2 cellular contexts compared by ENCODE assay signal in the genomic region with DNA sequence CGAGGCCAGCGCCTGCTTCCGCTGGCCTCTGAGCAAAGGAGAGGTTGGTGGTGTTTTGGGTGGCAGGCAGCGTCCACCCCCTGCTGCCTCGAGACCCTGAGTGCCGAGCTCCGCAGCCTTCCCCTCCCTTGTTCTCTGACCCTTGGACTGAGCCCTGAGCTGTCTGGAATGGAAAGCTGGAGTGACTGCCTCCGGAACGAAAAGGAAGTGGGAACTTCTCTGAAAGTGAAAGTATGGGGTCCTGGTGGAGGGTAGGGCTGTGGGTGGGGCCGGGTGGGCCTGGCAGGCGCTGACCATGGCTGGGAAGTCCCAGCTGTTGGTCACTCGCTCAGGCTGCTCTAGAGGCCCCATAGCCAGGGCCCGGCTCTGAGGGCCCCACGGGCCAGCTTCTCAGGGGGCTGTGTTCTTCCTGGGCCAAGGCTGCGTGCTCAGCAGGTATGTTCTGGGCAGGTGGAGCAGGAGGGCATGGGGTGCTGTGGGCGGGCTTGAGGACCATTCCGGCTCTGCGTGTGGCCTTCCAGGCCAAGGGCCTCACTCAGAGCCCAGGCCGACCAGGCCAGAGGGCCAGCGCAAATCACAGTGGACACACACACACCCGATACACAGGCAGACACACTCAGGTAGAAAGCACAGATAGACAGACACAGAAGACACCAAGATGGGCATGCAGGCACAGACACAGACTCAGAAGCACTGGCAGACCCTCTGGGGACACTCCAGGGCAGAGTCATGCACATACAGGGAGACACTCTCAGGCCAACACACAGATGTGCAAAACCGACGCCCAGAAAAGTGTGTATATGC.
TF ChIP-seq lines count a peak whose summit lies in the region.

A gene (plus strand): TSS at position 320 of the 804 bp plus-strand sequence. CDS start 5,495 bp downstream, outside the sequence.

TF ChIP-seq in H1, 55 proteins besides CTCF, POLR2A, EP300 and RAD21:
- no peak for TF ChIP-seq SP1 (IDR thresholded peaks at IDR 0.05; ENCODE audit: low read depth, low read length)

TF ChIP-seq in HepG2, 621 proteins besides CTCF, POLR2A, EP300 and RAD21 (continues in another document):
- TF ChIP-seq YEATS4 (CRISPR knock-in tag; IDR thresholded peaks at IDR 0.05; ENCODE audit: borderline replicate concordance) (peak; percentile 57; the same call in 1 of the 2 replicates), ZNF678 (CRISPR knock-in tag; IDR thresholded peaks at IDR 0.05) (no peak), FLYWCH1 (CRISPR knock-in tag; IDR thresholded peaks at IDR 0.05) (no peak), ZNF891 (CRISPR knock-in tag; IDR thresholded peaks at IDR 0.05) (peak; percentile 40), ZNF776 (CRISPR knock-in tag; IDR thresholded peaks at IDR 0.05) (peak; percentile 27; the same call in 1 of the 2 replicates), EED (CRISPR knock-in tag; IDR thresholded peaks at IDR 0.05) (0 out of 2 replicates have a peak, but pooled peaks have one; percentile 34), ZNF501 (CRISPR knock-in tag; IDR thresholded peaks at IDR 0.05) (peak; percentile 48; the same call in 1 of the 2 replicates), ZNF12 (CRISPR knock-in tag; IDR thresholded peaks at IDR 0.05) (no peak), ZNF44 (CRISPR knock-in tag; IDR thresholded peaks at IDR 0.05) (no peak), ZNF629 (CRISPR knock-in tag; conservative IDR thresholded peaks at IDR 0.05) (peak; percentile 6; the same call in 1 of the 2 replicates), ZNF431 (CRISPR knock-in tag; IDR thresholded peaks at IDR 0.05; ENCODE audit: borderline replicate concordance, low read depth) (peak; percentile 67), RFX5 (IDR thresholded peaks at IDR 0.05; ENCODE audit: low read depth, low read length) (no peak), ETV5 (CRISPR knock-in tag; IDR thresholded peaks at IDR 0.05; ENCODE audit: borderline replicate concordance) (peak; percentile 45; the same call in 1 of the 2 replicates), DMAP1 (CRISPR knock-in tag; IDR thresholded peaks at IDR 0.05) (peak; percentile 11; the same call in 1 of the 2 replicates), ZBTB7B (CRISPR knock-in tag; IDR thresholded peaks at IDR 0.05) (0 out of 2 replicates have a peak, but pooled peaks have one; percentile 57), ZNF607 (CRISPR knock-in tag; IDR thresholded peaks at IDR 0.05; ENCODE audit: borderline replicate concordance) (no peak), CBX2 (IDR thresholded peaks at IDR 0.05; ENCODE audit: low read depth, low read length) (no peak), CBX2 (CRISPR knock-in tag; IDR thresholded peaks at IDR 0.05; ENCODE audit: low read depth) (no peak), ELF4 (CRISPR knock-in tag; IDR thresholded peaks at IDR 0.05; ENCODE audit: borderline replicate concordance) (no peak), NFKB2 (CRISPR knock-in tag; IDR thresholded peaks at IDR 0.05; ENCODE audit: borderline replicate concordance) (peak; percentile 32; the same call in 1 of the 2 replicates)
- TF ChIP-seq, protein P1, sequence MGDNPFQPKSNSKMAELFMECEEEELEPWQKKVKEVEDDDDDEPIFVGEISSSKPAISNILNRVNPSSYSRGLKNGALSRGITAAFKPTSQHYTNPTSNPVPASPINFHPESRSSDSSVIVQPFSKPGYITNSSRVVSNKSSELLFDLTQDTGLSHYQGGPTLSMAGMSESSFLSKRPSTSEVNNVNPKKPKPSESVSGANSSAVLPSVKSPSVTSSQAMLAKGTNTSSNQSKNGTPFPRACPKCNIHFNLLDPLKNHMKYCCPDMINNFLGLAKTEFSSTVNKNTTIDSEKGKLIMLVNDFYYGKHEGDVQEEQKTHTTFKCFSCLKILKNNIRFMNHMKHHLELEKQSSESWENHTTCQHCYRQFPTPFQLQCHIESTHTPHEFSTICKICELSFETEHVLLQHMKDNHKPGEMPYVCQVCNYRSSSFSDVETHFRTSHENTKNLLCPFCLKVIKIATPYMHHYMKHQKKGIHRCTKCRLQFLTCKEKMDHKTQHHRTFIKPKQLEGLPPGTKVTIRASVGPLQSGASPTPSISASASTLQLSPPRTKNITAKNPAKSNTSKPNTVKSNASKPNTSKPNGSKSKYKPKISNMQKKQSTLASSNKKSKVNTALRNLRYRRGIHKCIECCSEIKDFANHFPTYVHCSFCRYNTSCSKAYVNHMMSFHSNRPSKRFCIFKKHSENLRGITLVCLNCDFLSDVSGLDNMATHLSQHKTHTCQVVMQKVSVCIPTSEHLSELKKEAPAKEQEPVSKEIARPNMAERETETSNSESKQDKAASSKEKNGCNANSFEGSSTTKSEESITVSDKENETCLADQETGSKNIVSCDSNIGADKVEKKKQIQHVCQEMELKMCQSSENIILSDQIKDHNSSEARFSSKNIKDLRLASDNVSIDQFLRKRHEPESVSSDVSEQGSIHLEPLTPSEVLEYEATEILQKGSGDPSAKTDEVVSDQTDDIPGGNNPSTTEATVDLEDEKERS (CRISPR knock-in tag; IDR thresholded peaks at IDR 0.05): no peak; the same call in 1 of the 2 replicates
- TF ChIP-seq, protein P2, sequence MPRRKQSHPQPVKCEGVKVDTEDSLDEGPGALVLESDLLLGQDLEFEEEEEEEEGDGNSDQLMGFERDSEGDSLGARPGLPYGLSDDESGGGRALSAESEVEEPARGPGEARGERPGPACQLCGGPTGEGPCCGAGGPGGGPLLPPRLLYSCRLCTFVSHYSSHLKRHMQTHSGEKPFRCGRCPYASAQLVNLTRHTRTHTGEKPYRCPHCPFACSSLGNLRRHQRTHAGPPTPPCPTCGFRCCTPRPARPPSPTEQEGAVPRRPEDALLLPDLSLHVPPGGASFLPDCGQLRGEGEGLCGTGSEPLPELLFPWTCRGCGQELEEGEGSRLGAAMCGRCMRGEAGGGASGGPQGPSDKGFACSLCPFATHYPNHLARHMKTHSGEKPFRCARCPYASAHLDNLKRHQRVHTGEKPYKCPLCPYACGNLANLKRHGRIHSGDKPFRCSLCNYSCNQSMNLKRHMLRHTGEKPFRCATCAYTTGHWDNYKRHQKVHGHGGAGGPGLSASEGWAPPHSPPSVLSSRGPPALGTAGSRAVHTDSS (CRISPR knock-in tag; conservative IDR thresholded peaks at IDR 0.05): no peak
- TF ChIP-seq, protein P3, sequence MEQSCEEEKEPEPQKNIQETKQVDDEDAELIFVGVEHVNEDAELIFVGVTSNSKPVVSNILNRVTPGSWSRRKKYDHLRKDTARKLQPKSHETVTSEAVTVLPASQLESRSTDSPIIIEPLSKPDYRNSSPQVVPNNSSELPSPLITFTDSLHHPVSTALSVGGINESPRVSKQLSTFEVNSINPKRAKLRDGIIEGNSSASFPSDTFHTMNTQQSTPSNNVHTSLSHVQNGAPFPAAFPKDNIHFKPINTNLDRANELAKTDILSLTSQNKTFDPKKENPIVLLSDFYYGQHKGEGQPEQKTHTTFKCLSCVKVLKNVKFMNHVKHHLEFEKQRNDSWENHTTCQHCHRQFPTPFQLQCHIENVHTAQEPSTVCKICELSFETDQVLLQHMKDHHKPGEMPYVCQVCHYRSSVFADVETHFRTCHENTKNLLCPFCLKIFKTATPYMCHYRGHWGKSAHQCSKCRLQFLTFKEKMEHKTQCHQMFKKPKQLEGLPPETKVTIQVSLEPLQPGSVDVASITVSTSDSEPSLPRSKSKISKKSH (CRISPR knock-in tag; IDR thresholded peaks at IDR 0.05; ENCODE audit: borderline replicate concordance): peak; percentile 72; the same call in 1 of the 2 replicates
- TF ChIP-seq, protein P4, sequence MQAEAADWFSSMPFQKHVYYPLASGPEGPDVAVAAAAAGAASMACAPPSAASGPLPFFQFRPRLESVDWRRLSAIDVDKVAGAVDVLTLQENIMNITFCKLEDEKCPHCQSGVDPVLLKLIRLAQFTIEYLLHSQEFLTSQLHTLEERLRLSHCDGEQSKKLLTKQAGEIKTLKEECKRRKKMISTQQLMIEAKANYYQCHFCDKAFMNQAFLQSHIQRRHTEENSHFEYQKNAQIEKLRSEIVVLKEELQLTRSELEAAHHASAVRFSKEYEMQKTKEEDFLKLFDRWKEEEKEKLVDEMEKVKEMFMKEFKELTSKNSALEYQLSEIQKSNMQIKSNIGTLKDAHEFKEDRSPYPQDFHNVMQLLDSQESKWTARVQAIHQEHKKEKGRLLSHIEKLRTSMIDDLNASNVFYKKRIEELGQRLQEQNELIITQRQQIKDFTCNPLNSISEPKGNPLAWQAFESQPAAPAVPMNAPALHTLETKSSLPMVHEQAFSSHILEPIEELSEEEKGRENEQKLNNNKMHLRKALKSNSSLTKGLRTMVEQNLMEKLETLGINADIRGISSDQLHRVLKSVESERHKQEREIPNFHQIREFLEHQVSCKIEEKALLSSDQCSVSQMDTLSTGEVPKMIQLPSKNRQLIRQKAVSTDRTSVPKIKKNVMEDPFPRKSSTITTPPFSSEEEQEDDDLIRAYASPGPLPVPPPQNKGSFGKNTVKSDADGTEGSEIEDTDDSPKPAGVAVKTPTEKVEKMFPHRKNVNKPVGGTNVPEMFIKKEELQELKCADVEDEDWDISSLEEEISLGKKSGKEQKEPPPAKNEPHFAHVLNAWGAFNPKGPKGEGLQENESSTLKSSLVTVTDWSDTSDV (CRISPR knock-in tag; IDR thresholded peaks at IDR 0.05): 0 out of 2 replicates have a peak, but pooled peaks have one; percentile 46
- TF ChIP-seq, protein P5, sequence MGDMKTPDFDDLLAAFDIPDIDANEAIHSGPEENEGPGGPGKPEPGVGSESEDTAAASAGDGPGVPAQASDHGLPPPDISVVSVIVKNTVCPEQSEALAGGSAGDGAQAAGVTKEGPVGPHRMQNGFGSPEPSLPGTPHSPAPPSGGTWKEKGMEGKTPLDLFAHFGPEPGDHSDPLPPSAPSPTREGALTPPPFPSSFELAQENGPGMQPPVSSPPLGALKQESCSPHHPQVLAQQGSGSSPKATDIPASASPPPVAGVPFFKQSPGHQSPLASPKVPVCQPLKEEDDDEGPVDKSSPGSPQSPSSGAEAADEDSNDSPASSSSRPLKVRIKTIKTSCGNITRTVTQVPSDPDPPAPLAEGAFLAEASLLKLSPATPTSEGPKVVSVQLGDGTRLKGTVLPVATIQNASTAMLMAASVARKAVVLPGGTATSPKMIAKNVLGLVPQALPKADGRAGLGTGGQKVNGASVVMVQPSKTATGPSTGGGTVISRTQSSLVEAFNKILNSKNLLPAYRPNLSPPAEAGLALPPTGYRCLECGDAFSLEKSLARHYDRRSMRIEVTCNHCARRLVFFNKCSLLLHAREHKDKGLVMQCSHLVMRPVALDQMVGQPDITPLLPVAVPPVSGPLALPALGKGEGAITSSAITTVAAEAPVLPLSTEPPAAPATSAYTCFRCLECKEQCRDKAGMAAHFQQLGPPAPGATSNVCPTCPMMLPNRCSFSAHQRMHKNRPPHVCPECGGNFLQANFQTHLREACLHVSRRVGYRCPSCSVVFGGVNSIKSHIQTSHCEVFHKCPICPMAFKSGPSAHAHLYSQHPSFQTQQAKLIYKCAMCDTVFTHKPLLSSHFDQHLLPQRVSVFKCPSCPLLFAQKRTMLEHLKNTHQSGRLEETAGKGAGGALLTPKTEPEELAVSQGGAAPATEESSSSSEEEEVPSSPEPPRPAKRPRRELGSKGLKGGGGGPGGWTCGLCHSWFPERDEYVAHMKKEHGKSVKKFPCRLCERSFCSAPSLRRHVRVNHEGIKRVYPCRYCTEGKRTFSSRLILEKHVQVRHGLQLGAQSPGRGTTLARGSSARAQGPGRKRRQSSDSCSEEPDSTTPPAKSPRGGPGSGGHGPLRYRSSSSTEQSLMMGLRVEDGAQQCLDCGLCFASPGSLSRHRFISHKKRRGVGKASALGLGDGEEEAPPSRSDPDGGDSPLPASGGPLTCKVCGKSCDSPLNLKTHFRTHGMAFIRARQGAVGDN (CRISPR knock-in tag; IDR thresholded peaks at IDR 0.05): peak; percentile 91
- TF ChIP-seq, protein P6, sequence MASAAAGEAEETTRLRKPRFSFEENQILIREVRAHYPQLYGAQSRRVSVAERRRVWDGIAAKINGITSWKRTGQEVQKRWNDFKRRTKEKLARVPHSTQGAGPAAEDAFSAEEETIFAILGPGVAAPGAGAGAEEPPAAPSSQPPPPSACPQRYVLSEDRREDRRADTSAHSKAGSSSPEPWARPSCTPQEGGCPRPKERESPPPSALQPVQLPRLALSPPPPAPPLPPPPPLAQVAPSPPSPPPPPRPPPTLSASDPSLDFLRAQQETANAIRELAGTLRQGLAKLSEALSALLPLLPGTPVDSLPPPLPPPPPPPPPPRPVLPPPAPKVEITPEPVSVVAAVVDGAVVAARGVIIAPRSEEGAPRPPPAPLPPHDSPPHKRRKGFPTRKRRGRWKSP (CRISPR knock-in tag; IDR thresholded peaks at IDR 0.05): peak; percentile 48; the same call in 1 of the 2 replicates
- TF ChIP-seq, protein P7, sequence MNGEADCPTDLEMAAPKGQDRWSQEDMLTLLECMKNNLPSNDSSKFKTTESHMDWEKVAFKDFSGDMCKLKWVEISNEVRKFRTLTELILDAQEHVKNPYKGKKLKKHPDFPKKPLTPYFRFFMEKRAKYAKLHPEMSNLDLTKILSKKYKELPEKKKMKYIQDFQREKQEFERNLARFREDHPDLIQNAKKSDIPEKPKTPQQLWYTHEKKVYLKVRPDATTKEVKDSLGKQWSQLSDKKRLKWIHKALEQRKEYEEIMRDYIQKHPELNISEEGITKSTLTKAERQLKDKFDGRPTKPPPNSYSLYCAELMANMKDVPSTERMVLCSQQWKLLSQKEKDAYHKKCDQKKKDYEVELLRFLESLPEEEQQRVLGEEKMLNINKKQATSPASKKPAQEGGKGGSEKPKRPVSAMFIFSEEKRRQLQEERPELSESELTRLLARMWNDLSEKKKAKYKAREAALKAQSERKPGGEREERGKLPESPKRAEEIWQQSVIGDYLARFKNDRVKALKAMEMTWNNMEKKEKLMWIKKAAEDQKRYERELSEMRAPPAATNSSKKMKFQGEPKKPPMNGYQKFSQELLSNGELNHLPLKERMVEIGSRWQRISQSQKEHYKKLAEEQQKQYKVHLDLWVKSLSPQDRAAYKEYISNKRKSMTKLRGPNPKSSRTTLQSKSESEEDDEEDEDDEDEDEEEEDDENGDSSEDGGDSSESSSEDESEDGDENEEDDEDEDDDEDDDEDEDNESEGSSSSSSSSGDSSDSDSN (CRISPR knock-in tag; IDR thresholded peaks at IDR 0.05): peak; percentile 69
- TF ChIP-seq, protein P8, sequence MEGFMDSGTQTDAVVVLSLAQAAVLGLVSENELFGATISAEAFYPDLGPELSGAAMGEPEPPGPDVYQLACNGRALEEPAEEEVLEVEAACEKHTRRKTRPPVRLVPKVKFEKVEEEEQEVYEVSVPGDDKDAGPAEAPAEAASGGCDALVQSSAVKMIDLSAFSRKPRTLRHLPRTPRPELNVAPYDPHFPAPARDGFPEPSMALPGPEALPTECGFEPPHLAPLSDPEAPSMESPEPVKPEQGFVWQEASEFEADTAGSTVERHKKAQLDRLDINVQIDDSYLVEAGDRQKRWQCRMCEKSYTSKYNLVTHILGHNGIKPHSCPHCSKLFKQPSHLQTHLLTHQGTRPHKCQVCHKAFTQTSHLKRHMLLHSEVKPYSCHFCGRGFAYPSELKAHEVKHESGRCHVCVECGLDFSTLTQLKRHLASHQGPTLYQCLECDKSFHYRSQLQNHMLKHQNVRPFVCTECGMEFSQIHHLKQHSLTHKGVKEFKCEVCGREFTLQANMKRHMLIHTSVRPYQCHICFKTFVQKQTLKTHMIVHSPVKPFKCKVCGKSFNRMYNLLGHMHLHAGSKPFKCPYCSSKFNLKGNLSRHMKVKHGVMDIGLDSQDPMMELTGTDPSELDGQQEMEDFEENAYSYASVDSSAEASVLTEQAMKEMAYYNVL (CRISPR knock-in tag; IDR thresholded peaks at IDR 0.05; ENCODE audit: borderline replicate concordance): no peak; the same call in 1 of the 2 replicates
- TF ChIP-seq, protein P9, sequence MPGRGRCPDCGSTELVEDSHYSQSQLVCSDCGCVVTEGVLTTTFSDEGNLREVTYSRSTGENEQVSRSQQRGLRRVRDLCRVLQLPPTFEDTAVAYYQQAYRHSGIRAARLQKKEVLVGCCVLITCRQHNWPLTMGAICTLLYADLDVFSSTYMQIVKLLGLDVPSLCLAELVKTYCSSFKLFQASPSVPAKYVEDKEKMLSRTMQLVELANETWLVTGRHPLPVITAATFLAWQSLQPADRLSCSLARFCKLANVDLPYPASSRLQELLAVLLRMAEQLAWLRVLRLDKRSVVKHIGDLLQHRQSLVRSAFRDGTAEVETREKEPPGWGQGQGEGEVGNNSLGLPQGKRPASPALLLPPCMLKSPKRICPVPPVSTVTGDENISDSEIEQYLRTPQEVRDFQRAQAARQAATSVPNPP (CRISPR knock-in tag; IDR thresholded peaks at IDR 0.05): 0 out of 2 replicates have a peak, but pooled peaks have one; percentile 25
